9 cellular contexts compared by ENCODE assay signal in the genomic region with DNA sequence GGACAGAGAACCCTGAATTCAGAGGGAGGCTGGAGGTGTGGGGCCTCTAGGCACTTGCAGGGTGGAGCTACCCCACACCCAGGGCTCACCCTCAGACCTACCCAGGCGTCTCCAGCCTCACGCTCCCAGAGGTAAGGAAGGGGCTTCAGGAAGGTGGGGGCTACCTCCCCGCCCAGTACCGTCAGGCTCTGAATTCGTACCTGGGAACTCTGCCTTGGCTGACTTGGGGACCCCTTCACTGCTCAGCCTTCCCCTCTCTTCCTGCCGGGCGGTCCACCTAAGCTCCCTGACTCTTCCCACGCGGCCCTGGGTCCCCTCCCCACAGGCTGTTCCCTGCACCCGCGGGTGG. TPM values are rescaled to one million over a fixed set of nuclear protein-coding genes. Genes with fewer than 3 reads are reported as not detected.
DNase-seq lines count a peak whose midpoint lies in the region; FAIRE-seq and TF ChIP-seq lines count a peak whose summit lies in the region.
"Had no signal": no experiment of that assay in that cellular context is flagged by ENCODE, and none has a peak within 500 bp of the region (broad histone marks: within the 10 kb centered on the region; RNA-seq: fewer than 3 reads in every experiment).

No MANE protein-coding gene starts in this region.

- CTCF ChIA-PET in Calu3 (lab: Charles Lee), result no interaction called here
- CTCF ChIA-PET in activated CD4-positive, alpha-beta memory T cell treated with anti-CD3 and anti-CD28 coated beads for 36 hours (lab: Charles Lee), result interaction anchor here (1.1 kb wide), 1 partner anchor 14 kb away, joined by 4 read pairs; no protein-coding TSS in a partner anchor

- peaks cover 28% of the 10 kb centered on the region for H3K27me3 Mint-ChIP-seq in Calu3 (ENCODE audit: unreplicated experiment)
- peaks cover 34% of the 10 kb centered on the region for H3K27me3 Mint-ChIP-seq in activated CD4-positive, alpha-beta memory T cell treated with anti-CD3 and anti-CD28 coated beads for 36 hours

- no peaks in the 10 kb centered on the region for H3K36me3 ChIP-seq in rectal smooth muscle tissue (ENCODE audit: control insufficient read depth, insufficient read depth, low read length)

- DNase-seq in Calu3 (no peak), germinal center (ENCODE audit: low spot score) (peak; percentile 3), NCI-H2171 treated with DMSO at 0.1 percent for 48 hours (lab: John Stamatoyannopoulos, UW) (no peak), AG08395 (ENCODE audit: low spot score) (no peak), D721Med (ENCODE audit: insufficient read length, low spot score) (no peak)
- no peak for DNase-seq in activated CD4-positive, alpha-beta memory T cell treated with anti-CD3 and anti-CD28 coated beads for 36 hours
- no peak for DNase-seq in stimulated activated CD4-positive, alpha-beta T cell treated with anti-CD3 and anti-CD28 coated beads, Interleukin-4, amount 100 ng/mL, for 24 hours
- DNase-seq: GOT3 had no signal

- no peak overlapping the region for H3K9ac ChIP-seq in rectal smooth muscle tissue (ENCODE audit: low read length)

- H3K27me3 ChIP-seq in rectal smooth muscle tissue (ENCODE audit: control insufficient read depth, insufficient read depth, low read length), result peaks cover 13% of the 10 kb centered on the region

- no peak for FAIRE-seq in D721Med (lab: Jason Lieb, UNC)

- no peak overlapping the region for H3K27ac Mint-ChIP-seq in Calu3 (ENCODE audit: unreplicated experiment)
- H3K27ac Mint-ChIP-seq in activated CD4-positive, alpha-beta memory T cell treated with anti-CD3 and anti-CD28 coated beads for 36 hours, result no peak overlapping the region

- intact Hi-C loops in Calu3 (cut with micrococcal nuclease; ENCODE audit: unreplicated experiment), result no loop called here
- intact Hi-C loops in activated CD4-positive, alpha-beta memory T cell treated with anti-CD3 and anti-CD28 coated beads for 36 hours (cut with micrococcal nuclease), result no loop called here

- peaks cover 5% of the 10 kb centered on the region for H3K36me3 Mint-ChIP-seq in Calu3 (ENCODE audit: insufficient read depth, unreplicated experiment)
- H3K36me3 Mint-ChIP-seq in activated CD4-positive, alpha-beta memory T cell treated with anti-CD3 and anti-CD28 coated beads for 36 hours, result no peaks in the 10 kb centered on the region

- H3K27ac ChIP-seq in rectal smooth muscle tissue (ENCODE audit: low read depth, low read length), result no peak overlapping the region

- no peaks in the 10 kb centered on the region for H3K4me1 Mint-ChIP-seq in Calu3 (ENCODE audit: low read depth, unreplicated experiment)
- H3K4me1 Mint-ChIP-seq in activated CD4-positive, alpha-beta memory T cell treated with anti-CD3 and anti-CD28 coated beads for 36 hours (ENCODE audit: low read depth), result peaks cover 8% of the 10 kb centered on the region

- H3K4me3 Mint-ChIP-seq in Calu3 (ENCODE audit: low read depth, unreplicated experiment), result peak overlapping the region; percentile 74
- peak overlapping the region; percentile 20 for H3K4me3 Mint-ChIP-seq in activated CD4-positive, alpha-beta memory T cell treated with anti-CD3 and anti-CD28 coated beads for 36 hours

- no TSS peak for BruUV-seq in Calu3 (replicated peaks; lab: Mats Ljungman, UMichigan)

- H3K4me3 ChIP-seq in rectal smooth muscle tissue (ENCODE audit: low read length), result peak overlapping the region; percentile 41

- TF ChIP-seq CTCF in Calu3 (IDR thresholded peaks at IDR 0.05; ENCODE audit: unreplicated experiment), result no peak
- no peak for TF ChIP-seq CTCF in D721Med (IDR thresholded peaks at IDR 0.05; ENCODE audit: insufficient read depth, missing control alignments)

- POLR2A ChIA-PET in activated CD4-positive, alpha-beta memory T cell treated with anti-CD3 and anti-CD28 coated beads for 36 hours (lab: Charles Lee), result no interaction called here

- no peaks in the 10 kb centered on the region for H3K4me1 ChIP-seq in rectal smooth muscle tissue (ENCODE audit: control insufficient read depth, insufficient read depth, low read length)

- H3K9me3 Mint-ChIP-seq in Calu3 (ENCODE audit: low read depth, unreplicated experiment), result no peaks in the 10 kb centered on the region
- H3K9me3 Mint-ChIP-seq in activated CD4-positive, alpha-beta memory T cell treated with anti-CD3 and anti-CD28 coated beads for 36 hours, result no peaks in the 10 kb centered on the region

RNA-seq across cellular contexts. Expression of a gene that starts 28.5 kb away (rescaled TPM):
- total RNA-seq in Calu3 (2022), result 77.6 and 78.3 TPM in 2 replicates
- 10 to 100 TPM; 20.7 to 22.2 TPM for total RNA-seq in activated CD4-positive, alpha-beta memory T cell treated with anti-CD3 and anti-CD28 coated beads for 36 hours
